In genomic region chr1:183770816-183771128, GRCh38 we compare ENCODE assay signal across 23 cellular contexts.
"Had no signal": no experiment of that assay in that cellular context is flagged by ENCODE, and none has a peak within 500 bp of the region (broad histone marks: within the 10 kb centered on the region; RNA-seq: fewer than 3 reads in every experiment).

No MANE protein-coding gene starts in this region.

- H3K27ac Mint-ChIP-seq: effector memory CD8-positive, alpha-beta T cell; naive thymus-derived CD8-positive, alpha-beta T cell; nephron progenitor cell had no signal

- H3K4me1 ChIP-seq: esophagus squamous epithelium, lower lobe of right lung, prostate gland, right atrium auricular region, testis, tibial nerve, upper lobe of left lung had no signal

- H3K27me3 ChIP-seq: esophagus squamous epithelium, right atrium auricular region, testis, tibial nerve, upper lobe of left lung had no signal

- H3K36me3 ChIP-seq: esophagus squamous epithelium, lower lobe of right lung, prostate gland, right atrium auricular region, tibial nerve, upper lobe of left lung had no signal

- ATAC-seq: effector memory CD8-positive, alpha-beta T cell; left ventricle myocardium superior; lower lobe of right lung; naive thymus-derived CD8-positive, alpha-beta T cell; sciatic nerve; stimulated activated naive CD8-positive, alpha-beta T cell treated with anti-CD3 and anti-CD28 coated beads, Interleukin-15, Interleukin-2, amounts not matched to agents 100 U/mL and 50 U/mL, for 24 hours had no signal

- H3K4me1 Mint-ChIP-seq: nephron progenitor cell had no signal

- H3K27ac ChIP-seq: coronary artery, esophagus squamous epithelium, lower lobe of right lung, prostate gland, right atrium auricular region, testis, tibial nerve, upper lobe of left lung had no signal

- H3K27me3 Mint-ChIP-seq: effector memory CD8-positive, alpha-beta T cell; naive thymus-derived CD8-positive, alpha-beta T cell had no signal

- H3K4me3 ChIP-seq: coronary artery, esophagus squamous epithelium, lower lobe of right lung, prostate gland, right atrium auricular region, smooth muscle cell, tibial nerve, upper lobe of left lung had no signal

- H3K4me3 Mint-ChIP-seq: effector memory CD8-positive, alpha-beta T cell; naive thymus-derived CD8-positive, alpha-beta T cell; nephron progenitor cell had no signal

- H3K4me2 ChIP-seq: smooth muscle cell had no signal

- DNase-seq: effector memory CD8-positive, alpha-beta T cell; erythroblast; esophagus squamous epithelium; foreskin melanocyte; left ventricle myocardium superior; lower lobe of right lung; naive thymus-derived CD8-positive, alpha-beta T cell; nephron progenitor cell; nucleus accumbens; stimulated activated CD4-positive, alpha-beta T cell treated with anti-CD3 and anti-CD28 coated beads, Interleukin-12 subunit alpha, Interleukin-12 subunit beta, amount 100 ng/mL, for 4 hours; stimulated activated CD4-positive, alpha-beta T cell treated with anti-CD3 and anti-CD28 coated beads, Interleukin-1b, Interleukin-23, amount 100 ng/mL, for 48 hours; stimulated activated CD4-positive, alpha-beta T cell treated with anti-CD3 and anti-CD28 coated beads, Interleukin-4, amount 100 ng/mL, for 1 hour; stimulated activated CD8-positive, alpha-beta memory T cell treated with anti-CD3 and anti-CD28 coated beads, Interleukin-4, amount 100 ng/mL, for 48 hours; stimulated activated naive CD8-positive, alpha-beta T cell treated with anti-CD3 and anti-CD28 coated beads, Interleukin-15, Interleukin-2, amounts not matched to agents 100 U/mL and 50 U/mL, for 24 hours; substantia nigra; testis; upper lobe of left lung had no signal

- H3K9me3 ChIP-seq: prostate gland, testis had no signal
